In the genomic region with DNA sequence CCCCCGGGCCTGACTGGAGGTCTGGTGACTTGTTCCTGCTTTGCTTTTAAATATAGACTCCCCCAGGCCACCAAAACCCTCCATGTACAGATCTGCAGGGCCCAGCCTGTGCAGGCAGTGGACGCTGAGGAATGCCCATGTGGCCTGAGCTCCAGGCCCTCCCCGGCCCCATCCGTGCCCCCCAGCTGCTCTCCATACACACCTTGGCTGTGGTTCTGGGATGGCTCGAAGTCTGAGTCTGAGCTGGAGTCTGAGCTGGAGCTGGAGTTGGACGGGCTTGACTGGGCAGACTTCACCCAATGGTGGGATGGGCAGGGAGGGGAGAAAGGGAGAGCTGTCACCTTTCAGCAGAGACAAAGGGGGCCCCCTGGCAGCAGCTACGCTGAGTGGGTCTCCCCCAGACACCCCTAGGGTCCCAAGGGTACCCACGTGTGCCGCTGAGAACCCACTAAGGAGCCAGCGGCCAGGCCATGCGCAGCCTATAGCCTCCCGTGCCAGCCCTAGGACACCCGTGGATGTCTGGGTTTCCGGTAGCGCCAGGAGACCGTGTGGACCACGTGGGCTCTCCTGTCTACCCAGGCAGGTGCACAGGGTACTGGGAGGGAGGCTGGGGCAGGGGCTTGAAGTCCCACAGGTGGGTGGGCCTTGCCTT, we compare ENCODE assay signal across 1 cellular context.
TF ChIP-seq lines count a peak whose summit lies in the region.

No MANE protein-coding gene starts in this region.

TF ChIP-seq in K562, 482 proteins besides CTCF, POLR2A, EP300 and RAD21 (continued from another document):
- TF ChIP-seq, protein P1, sequence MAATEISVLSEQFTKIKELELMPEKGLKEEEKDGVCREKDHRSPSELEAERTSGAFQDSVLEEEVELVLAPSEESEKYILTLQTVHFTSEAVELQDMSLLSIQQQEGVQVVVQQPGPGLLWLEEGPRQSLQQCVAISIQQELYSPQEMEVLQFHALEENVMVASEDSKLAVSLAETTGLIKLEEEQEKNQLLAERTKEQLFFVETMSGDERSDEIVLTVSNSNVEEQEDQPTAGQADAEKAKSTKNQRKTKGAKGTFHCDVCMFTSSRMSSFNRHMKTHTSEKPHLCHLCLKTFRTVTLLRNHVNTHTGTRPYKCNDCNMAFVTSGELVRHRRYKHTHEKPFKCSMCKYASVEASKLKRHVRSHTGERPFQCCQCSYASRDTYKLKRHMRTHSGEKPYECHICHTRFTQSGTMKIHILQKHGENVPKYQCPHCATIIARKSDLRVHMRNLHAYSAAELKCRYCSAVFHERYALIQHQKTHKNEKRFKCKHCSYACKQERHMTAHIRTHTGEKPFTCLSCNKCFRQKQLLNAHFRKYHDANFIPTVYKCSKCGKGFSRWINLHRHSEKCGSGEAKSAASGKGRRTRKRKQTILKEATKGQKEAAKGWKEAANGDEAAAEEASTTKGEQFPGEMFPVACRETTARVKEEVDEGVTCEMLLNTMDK (IDR thresholded peaks at IDR 0.05; ENCODE audit: borderline replicate concordance, insufficient read depth, low read depth, low read length, poor library complexity, severe bottlenecking), result no peak
- TF ChIP-seq POLR2G (IDR thresholded peaks at IDR 0.05; ENCODE audit: low read depth, low read length) (0 out of 2 replicates have a peak, but pooled peaks have one; percentile 7), ZBTB1 (CRISPR knock-in tag; IDR thresholded peaks at IDR 0.05; ENCODE audit: borderline replicate concordance, low read depth) (no peak), CREB1 (IDR thresholded peaks at IDR 0.05) (no peak), CREB1 (CRISPR knock-in tag; IDR thresholded peaks at IDR 0.05) (peak; percentile 4; the same call in 1 of the 2 replicates), ESRRB (CRISPR knock-in tag; IDR thresholded peaks at IDR 0.05; ENCODE audit: borderline replicate concordance) (no peak), ZNF584 (CRISPR knock-in tag; IDR thresholded peaks at IDR 0.05; ENCODE audit: low read depth) (no peak), ZNF699 (CRISPR knock-in tag; IDR thresholded peaks at IDR 0.05; ENCODE audit: insufficient replicate concordance) (no peak), ZNF224 (CRISPR knock-in tag; IDR thresholded peaks at IDR 0.05) (no peak)
- TF ChIP-seq, protein P2, sequence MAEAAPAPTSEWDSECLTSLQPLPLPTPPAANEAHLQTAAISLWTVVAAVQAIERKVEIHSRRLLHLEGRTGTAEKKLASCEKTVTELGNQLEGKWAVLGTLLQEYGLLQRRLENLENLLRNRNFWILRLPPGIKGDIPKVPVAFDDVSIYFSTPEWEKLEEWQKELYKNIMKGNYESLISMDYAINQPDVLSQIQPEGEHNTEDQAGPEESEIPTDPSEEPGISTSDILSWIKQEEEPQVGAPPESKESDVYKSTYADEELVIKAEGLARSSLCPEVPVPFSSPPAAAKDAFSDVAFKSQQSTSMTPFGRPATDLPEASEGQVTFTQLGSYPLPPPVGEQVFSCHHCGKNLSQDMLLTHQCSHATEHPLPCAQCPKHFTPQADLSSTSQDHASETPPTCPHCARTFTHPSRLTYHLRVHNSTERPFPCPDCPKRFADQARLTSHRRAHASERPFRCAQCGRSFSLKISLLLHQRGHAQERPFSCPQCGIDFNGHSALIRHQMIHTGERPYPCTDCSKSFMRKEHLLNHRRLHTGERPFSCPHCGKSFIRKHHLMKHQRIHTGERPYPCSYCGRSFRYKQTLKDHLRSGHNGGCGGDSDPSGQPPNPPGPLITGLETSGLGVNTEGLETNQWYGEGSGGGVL (CRISPR knock-in tag; IDR thresholded peaks at IDR 0.05), result no peak
